Comparison of ENCODE assay signal across 21 cellular contexts in genomic region chr2:231454361-231454791, GRCh38. TPM values are rescaled to one million over a fixed set of nuclear protein-coding genes. Genes with fewer than 3 reads are reported as not detected.
DNase-seq lines count a peak whose midpoint lies in the region; ATAC-seq, FAIRE-seq and TF ChIP-seq lines count a peak whose summit lies in the region.
"Had no signal": no experiment of that assay in that cellular context is flagged by ENCODE, and none has a peak within 500 bp of the region (broad histone marks: within the 10 kb centered on the region; RNA-seq: fewer than 3 reads in every experiment).

No MANE protein-coding gene starts in this region.

- H3K4me1 Mint-ChIP-seq in CD4-positive, CD25-positive, alpha-beta regulatory T cell: peaks cover 15 to 25% (median 19%) of the 10 kb centered on the region in 4 donors
- peaks cover 25 to 42% of the 10 kb centered on the region in 2 donors for H3K4me1 Mint-ChIP-seq in natural killer cell treated with Interleukin-12 subunit alpha and Interleukin-12 subunit beta and Interleukin-15 and Interleukin-18, amount 100 ng/mL, for 72 hours (ENCODE audit: low read depth in 2 of 2)

- H3K36me3 Mint-ChIP-seq in CD4-positive, CD25-positive, alpha-beta regulatory T cell: peaks cover 42% of the 10 kb centered on the region
- peaks cover 46% of the 10 kb centered on the region for H3K36me3 Mint-ChIP-seq in natural killer cell treated with Interleukin-12 subunit alpha and Interleukin-12 subunit beta and Interleukin-15 and Interleukin-18, amount 100 ng/mL, for 72 hours

- DNase-seq in CD4-positive, CD25-positive, alpha-beta regulatory T cell: no peak
- DNase-seq in GM12891 (ENCODE audit: insufficient read length, low spot score): no peak
- DNase-seq in K562 (ENCODE audit: extremely low read depth in 1 of 4, low spot score in 3 of 4): no peak
- DNase-seq in natural killer cell treated with Interleukin-12 subunit alpha and Interleukin-12 subunit beta and Interleukin-15 and Interleukin-18, amount 100 ng/mL, for 72 hours (ENCODE audit: low spot score): no peak
- DNase-seq in GF-D8 (lab: John Stamatoyannopoulos, UW): no peak
- DNase-seq: activated CD4-positive, alpha-beta T cell treated with anti-CD3 and anti-CD28 coated beads, Interleukin-2, amount 50 U/mL, for 1 hour; activated T-cell treated with anti-CD3 and anti-CD28 coated beads, Interleukin-2, amount 50 U/mL, for 4 hours; DMS153; esophagus squamous epithelium; MM.1S; NCI-H1930; NCI-H446 treated with DMSO at 0.1 percent for 48 hours; stimulated activated CD4-positive, alpha-beta T cell treated with anti-CD3 and anti-CD28 coated beads, Interleukin-4, amount 100 ng/mL, for 1 hour; SW 1271 had no signal

- intact Hi-C loops in K562 (cut with micrococcal nuclease): loop anchor here (5.0 kb wide), 1 partner anchor 352 kb away; no protein-coding TSS in a partner anchor

- 85% methylated on average over 4 of the region's 4 CpGs for WGBS in K562 (ENCODE audit: insufficient coverage, low coverage, missing lambda C conversion rate)

- no peak overlapping the region for H3K9ac ChIP-seq in K562 (ENCODE audit: insufficient read depth in 1 of 2, low read depth in 2 of 2, low read length in 2 of 2)
- H3K9ac ChIP-seq: parathyroid adenoma had no signal

- H3K36me3 ChIP-seq in CD4-positive, CD25-positive, alpha-beta regulatory T cell (ENCODE audit: control insufficient read depth, insufficient read depth, low read length): peaks cover 61% of the 10 kb centered on the region
- H3K36me3 ChIP-seq in K562 (ENCODE audit: control insufficient read depth, insufficient read depth, low read length): peaks cover 68% of the 10 kb centered on the region

- H3K4me1 ChIP-seq in CD4-positive, CD25-positive, alpha-beta regulatory T cell (ENCODE audit: control insufficient read depth, insufficient read depth, low read length, poor library complexity, severe bottlenecking): no peaks in the 10 kb centered on the region
- H3K4me1 ChIP-seq in K562 (replicated peaks in 1 of 2; ENCODE audit: control insufficient read depth in 2 of 2, insufficient read depth in 2 of 2, low read length in 2 of 2): no peaks in the 10 kb centered on the region; a peak in 1 of 5 replicates

- ATAC-seq in CD4-positive, CD25-positive, alpha-beta regulatory T cell (ENCODE audit: low read depth in 2 of 2): no peak
- ATAC-seq in K562 (no peak; the same call in 2 of the 3 replicates), GM19452 (IDR thresholded peaks at IDR 0.05; ENCODE audit: unreplicated experiment) (no peak), HG02763 (IDR thresholded peaks at IDR 0.05; ENCODE audit: unreplicated experiment) (no peak)
- no peak for ATAC-seq in natural killer cell treated with Interleukin-12 subunit alpha and Interleukin-12 subunit beta and Interleukin-15 and Interleukin-18, amount 100 ng/mL, for 72 hours
- ATAC-seq: activated T-cell treated with anti-CD3 and anti-CD28 coated beads, Interleukin-2, amount 50 U/mL, for 4 hours; left lobe of liver had no signal

- no peak for TF ChIP-seq CTCF in K562 (IDR thresholded peaks at IDR 0.05 in 2 of 3, conservative IDR thresholded peaks at IDR 0.05 in 1 of 3; ENCODE audit: insufficient read depth in 2 of 3, low read depth in 1 of 3, low read length in 3 of 3)

- BruUV-seq in K562 (replicated peaks; lab: Mats Ljungman, UMichigan): no TSS peak

- peaks cover 18% of the 10 kb centered on the region; the same call in 2 of the 3 replicates for H3K79me2 ChIP-seq in K562 (ENCODE audit: control insufficient read depth, insufficient read depth, low read length)
- H3K79me2 ChIP-seq: parathyroid adenoma had no signal

- no peak overlapping the region for H3K4me3 ChIP-seq in CD4-positive, CD25-positive, alpha-beta regulatory T cell (ENCODE audit: low read depth, low read length)
- no peak overlapping the region for H3K4me3 ChIP-seq in K562
- H3K4me3 ChIP-seq: BLaER1 treated with 17β-estradiol and CSF1 and Interleukin-3, amounts not matched to agents 10 nM and 100 nM; esophagus squamous epithelium had no signal

- peak overlapping the region in 1 of 4 donors; percentile 38 for H3K4me3 Mint-ChIP-seq in CD4-positive, CD25-positive, alpha-beta regulatory T cell
- no peak overlapping the region for H3K4me3 Mint-ChIP-seq in natural killer cell treated with Interleukin-12 subunit alpha and Interleukin-12 subunit beta and Interleukin-15 and Interleukin-18, amount 100 ng/mL, for 72 hours
- H3K4me3 Mint-ChIP-seq: activated T-cell treated with anti-CD3 and anti-CD28 coated beads, Interleukin-2, amount 50 U/mL, for 4 hours had no signal

- H3K4me2 ChIP-seq in K562 (ENCODE audit: insufficient read depth, low read length): no peak overlapping the region
- H3K4me2 ChIP-seq: BLaER1 treated with 17β-estradiol and CSF1 and Interleukin-3, amounts not matched to agents 10 nM and 100 nM had no signal

- in situ Hi-C loops in K562 (cut with MboI): loop anchor here (10.0 kb wide), 1 partner anchor 350 kb away; no protein-coding TSS in a partner anchor

- H3K27ac Mint-ChIP-seq in CD4-positive, CD25-positive, alpha-beta regulatory T cell: peak overlapping the region in 2 of 3 donors; percentile 80 to 86
- peak overlapping the region; percentile 57 to 61 for H3K27ac Mint-ChIP-seq in natural killer cell treated with Interleukin-12 subunit alpha and Interleukin-12 subunit beta and Interleukin-15 and Interleukin-18, amount 100 ng/mL, for 72 hours

- H3K9me3 Mint-ChIP-seq in CD4-positive, CD25-positive, alpha-beta regulatory T cell: no peaks in the 10 kb centered on the region
- no peaks in the 10 kb centered on the region for H3K9me3 Mint-ChIP-seq in natural killer cell treated with Interleukin-12 subunit alpha and Interleukin-12 subunit beta and Interleukin-15 and Interleukin-18, amount 100 ng/mL, for 72 hours
- H3K9me3 Mint-ChIP-seq: activated T-cell treated with anti-CD3 and anti-CD28 coated beads, Interleukin-2, amount 50 U/mL, for 4 hours had no signal

- H2AFZ ChIP-seq in K562 (ENCODE audit: low read depth, low read length): no peak overlapping the region
- H2AFZ ChIP-seq: parathyroid adenoma had no signal

- H3K9me3 ChIP-seq in CD4-positive, CD25-positive, alpha-beta regulatory T cell (ENCODE audit: control insufficient read depth in 2 of 2, low read length in 2 of 2): no peaks in the 10 kb centered on the region
- H3K9me3 ChIP-seq in K562 (replicated peaks; ENCODE audit: control insufficient read depth, insufficient read depth, low read depth, low read length): no peaks in the 10 kb centered on the region
- H3K9me3 ChIP-seq: BLaER1 treated with 17β-estradiol and CSF1 and Interleukin-3, amounts not matched to agents 10 nM and 100 nM; esophagus squamous epithelium had no signal

- TF ChIP-seq POLR2A in GM12891 (IDR thresholded peaks at IDR 0.05; ENCODE audit: low read depth, low read length) (peak; percentile 63; the same call in 1 of the 2 replicates), K562 (conservative IDR thresholded peaks at IDR 0.05) (no peak)

- H4K20me1 ChIP-seq in K562 (replicated peaks; ENCODE audit: control insufficient read depth, insufficient read depth, low read length): peaks cover 10% of the 10 kb centered on the region

- CTCF ChIA-PET in K562 (lab: Yijun Ruan, JAX; ENCODE audit: low intra/inter-chr PET ratio): no interaction called here

- no peaks in the 10 kb centered on the region for H3K9me1 ChIP-seq in K562 (ENCODE audit: control insufficient read depth, insufficient read depth, low read length)

- H3K27me3 Mint-ChIP-seq in CD4-positive, CD25-positive, alpha-beta regulatory T cell: peaks cover 4% of the 10 kb centered on the region
- no peaks in the 10 kb centered on the region for H3K27me3 Mint-ChIP-seq in natural killer cell treated with Interleukin-12 subunit alpha and Interleukin-12 subunit beta and Interleukin-15 and Interleukin-18, amount 100 ng/mL, for 72 hours

- POLR2A ChIA-PET in K562 (lab: Yijun Ruan, JAX): interaction anchor here (0.6 to 5.6 kb wide), 4 partner anchors 11 to 351 kb away, joined by 3 to 95 read pairs (median 9); partner anchors contain the start of gene NCL

- H3K27ac ChIP-seq in CD4-positive, CD25-positive, alpha-beta regulatory T cell (ENCODE audit: insufficient read depth, low read length, poor library complexity, severe bottlenecking): no peak overlapping the region
- H3K27ac ChIP-seq in K562 (ENCODE audit: extremely low read depth, low read depth, low read length): no peak overlapping the region
- H3K27ac ChIP-seq: esophagus squamous epithelium had no signal

- no peak for TF ChIP-seq RAD21 in K562 (CRISPR knock-in tag; conservative IDR thresholded peaks at IDR 0.05 in 1 of 2, IDR thresholded peaks at IDR 0.05 in 1 of 2)

- FAIRE-seq in GM12891 (lab: Jason Lieb, UNC) (no peak), K562 (lab: Jason Lieb, UNC) (no peak)
- FAIRE-seq: TTC549 had no signal

- no peaks in the 10 kb centered on the region for H3K27me3 ChIP-seq in CD4-positive, CD25-positive, alpha-beta regulatory T cell (ENCODE audit: control insufficient read depth, insufficient read depth, low read length)
- H3K27me3 ChIP-seq in K562 (ENCODE audit: control insufficient read depth in 2 of 2, insufficient read depth in 2 of 2, low read length in 2 of 2): no peaks in the 10 kb centered on the region
- H3K27me3 ChIP-seq: BLaER1 treated with 17β-estradiol and CSF1 and Interleukin-3, amounts not matched to agents 10 nM and 100 nM; esophagus squamous epithelium had no signal

- TF ChIP-seq EP300 in K562 (IDR thresholded peaks at IDR 0.05; ENCODE audit: low read length): no peak

RNA-seq across cellular contexts. Expression of gene NCL, which starts 9.9 kb away (rescaled TPM):
- total RNA-seq in CD4-positive, CD25-positive, alpha-beta regulatory T cell: 435 TPM
- polyA plus RNA-seq in CD4-positive, CD25-positive, alpha-beta regulatory T cell: 100 to 1,000 TPM; 296 to 366 (median 316) TPM
- polyA plus RNA-seq in GM12891 (2012; ENCODE audit: low read depth, missing spikeins): 341 TPM
- total RNA-seq in K562 (2011; cell fraction: chromatin; rRNA removed; ENCODE audit: low replicate concordance): 134 and 401 TPM in 2 replicates
- total RNA-seq in K562 (2011; cell fraction: nucleolus; rRNA removed): 48.9 and 57.2 TPM in 2 replicates
- 121 and 139 TPM in 2 replicates for total RNA-seq in K562 (2011; cell fraction: nucleoplasm; rRNA removed)
- total RNA-seq in K562 (2014; rRNA removed) (327 and 460 TPM in 2 replicates), K562 (2014; rRNA removed; fragmentation: Illumina TruSeq; extraction: Trizol) (463 and 510 TPM in 2 replicates), K562 (2015; rRNA removed; fragmentation: Illumina TruSeq; extraction: Trizol) (315 and 361 TPM in 2 replicates), K562 (2021) (530 and 589 TPM in 2 replicates)
- polyA plus RNA-seq in K562 (2011; rRNA removed) (130 and 194 TPM in 2 replicates), K562 (2014; fragmentation: Illumina TruSeq; extraction: Trizol) (609 and 732 TPM in 2 replicates), K562 (2014; fragmentation: Nextera tagmentation; extraction: Ambion mirVana) (10 to 100 TPM; 80.9 to 92.9 TPM), K562 (2014; rRNA removed) (440 and 520 TPM in 2 replicates)
- 35.3 and 59.4 TPM in 2 replicates for polyA plus RNA-seq in K562 (2011; cell fraction: cytosol; rRNA removed)
- 92.8 and 111 TPM in 2 replicates for polyA plus RNA-seq in K562 (2011; cell fraction: nucleus; rRNA removed)
- 251 and 327 TPM in 2 replicates for polyA plus RNA-seq in K562 (2012)
- polyA minus RNA-seq in K562 (2011; rRNA and poly(A)+ RNA removed): 335 and 337 TPM in 2 replicates
- 118 and 138 TPM in 2 replicates for polyA minus RNA-seq in K562 (2011; cell fraction: cytosol; rRNA and poly(A)+ RNA removed)
- 47.0 and 106 TPM in 2 replicates for polyA minus RNA-seq in K562 (2011; cell fraction: nucleus; rRNA and poly(A)+ RNA removed)
- total RNA-seq in natural killer cell treated with Interleukin-12 subunit alpha and Interleukin-12 subunit beta and Interleukin-15 and Interleukin-18, amount 100 ng/mL, for 72 hours: 1,000 to 10,000 TPM in 1 of 2 donors, 100 to 1,000 TPM in 1; 802 to 1,405 TPM

RNA-seq across cellular contexts. Expression of gene B3GNT7, which starts 58.9 kb away (rescaled TPM):
- total RNA-seq in CD4-positive, CD25-positive, alpha-beta regulatory T cell: not detected
- not detected for polyA plus RNA-seq in CD4-positive, CD25-positive, alpha-beta regulatory T cell
- 2.8 TPM for polyA plus RNA-seq in GM12891 (2012; ENCODE audit: low read depth, missing spikeins)
- not detected in 2 replicates for total RNA-seq in K562 (2011; cell fraction: chromatin; rRNA removed; ENCODE audit: low replicate concordance)
- total RNA-seq in K562 (2011; cell fraction: nucleolus; rRNA removed): not detected in 2 replicates
- total RNA-seq in K562 (2011; cell fraction: nucleoplasm; rRNA removed): not detected in 2 replicates
- not detected in 2 replicates for total RNA-seq in K562 (2014; rRNA removed)
- total RNA-seq in K562 (2014; rRNA removed; fragmentation: Illumina TruSeq; extraction: Trizol): not detected in 2 replicates
- not detected in 2 replicates for total RNA-seq in K562 (2015; rRNA removed; fragmentation: Illumina TruSeq; extraction: Trizol)
- total RNA-seq in K562 (2021): 0.20 and 0.69 TPM in 2 replicates
- not detected in 2 replicates for polyA plus RNA-seq in K562 (2011; rRNA removed)
- not detected in 2 replicates for polyA plus RNA-seq in K562 (2011; cell fraction: cytosol; rRNA removed)
- 0.09 TPM in 1 of 2 replicates, not detected in the other for polyA plus RNA-seq in K562 (2011; cell fraction: nucleus; rRNA removed)
- polyA plus RNA-seq in K562 (2012): not detected in 2 replicates
- polyA plus RNA-seq in K562 (2014; fragmentation: Illumina TruSeq; extraction: Trizol): not detected in 2 replicates
- polyA plus RNA-seq in K562 (2014; fragmentation: Nextera tagmentation; extraction: Ambion mirVana): not detected
- polyA plus RNA-seq in K562 (2014; rRNA removed): not detected in 2 replicates
- not detected in 2 replicates for polyA minus RNA-seq in K562 (2011; rRNA and poly(A)+ RNA removed)
- polyA minus RNA-seq in K562 (2011; cell fraction: cytosol; rRNA and poly(A)+ RNA removed): not detected in 2 replicates
- not detected in 2 replicates for polyA minus RNA-seq in K562 (2011; cell fraction: nucleus; rRNA and poly(A)+ RNA removed)
- 10 to 100 TPM; 12.6 to 20.1 TPM for total RNA-seq in natural killer cell treated with Interleukin-12 subunit alpha and Interleukin-12 subunit beta and Interleukin-15 and Interleukin-18, amount 100 ng/mL, for 72 hours
- total RNA-seq: H4 had no signal

Comparison
In these comparisons a context has a peak if more than half of its experiments do, and no peak if none do; other contexts are left out.
1. RNA of gene B3GNT7, which starts 58.9 kb away (total RNA-seq): 12.6 to 20.1 TPM in natural killer cell treated with Interleukin-12 subunit alpha and Interleukin-12 subunit beta and Interleukin-15 and Interleukin-18, amount 100 ng/mL, for 72 hours; not detected in CD4-positive, CD25-positive, alpha-beta regulatory T cell (single experiment) and 0.20 to 0.69 TPM in K562; every median in the first group is over 4 times any median in the second.